35 cellular contexts compared by ENCODE assay signal in the genomic region with DNA sequence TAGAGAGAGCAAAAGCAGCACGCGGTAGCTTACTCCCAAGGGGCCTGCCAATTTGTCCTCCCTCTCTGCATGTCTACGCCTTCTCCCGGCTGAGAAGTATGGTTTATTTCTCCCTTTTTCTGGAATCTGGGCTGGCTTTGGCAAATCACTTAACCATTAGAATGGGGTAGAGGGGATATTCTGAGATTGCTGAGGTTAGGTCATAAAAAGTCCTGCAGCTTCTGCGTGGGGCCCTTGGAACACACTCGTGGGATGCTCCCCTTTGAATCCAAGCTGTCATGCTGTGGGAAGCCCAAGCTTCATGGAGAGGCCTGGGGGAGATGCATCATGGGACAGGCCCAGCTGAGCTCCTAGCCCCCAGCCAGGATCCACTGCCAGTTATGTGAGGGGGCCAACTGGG.
DNase-seq lines count a peak whose midpoint lies in the region; ATAC-seq, FAIRE-seq and TF ChIP-seq lines count a peak whose summit lies in the region.
"Had no signal": no experiment of that assay in that cellular context is flagged by ENCODE, and none has a peak within 500 bp of the region (broad histone marks: within the 10 kb centered on the region; RNA-seq: fewer than 3 reads in every experiment).

No MANE protein-coding gene starts in this region.

- H3K27ac ChIP-seq in HEK293 (ENCODE audit: extremely low read depth, low read depth, low read length) (no peak overlapping the region), trophoblast cell (ENCODE audit: low read depth, low read length) (no peak overlapping the region), PC-3 (ENCODE audit: low read length) (no peak overlapping the region)
- H3K27ac ChIP-seq: 22Rv1; A549; BLaER1; BLaER1 treated with 17β-estradiol and CSF1 and Interleukin-3, amounts not matched to agents 10 nM and 100 nM; C4-2B had no signal

- H3K36me3 ChIP-seq in HEK293 (ENCODE audit: control insufficient read depth in 2 of 2, insufficient read depth in 1 of 2, low read length in 2 of 2) = no peaks in the 10 kb centered on the region
- H3K36me3 ChIP-seq in trophoblast cell (ENCODE audit: control insufficient read depth in 1 of 2, insufficient read depth in 2 of 2, low read length in 2 of 2) = no peaks in the 10 kb centered on the region
- no peaks in the 10 kb centered on the region for H3K36me3 ChIP-seq in PC-3 (ENCODE audit: low read depth, low read length)
- H3K36me3 ChIP-seq: BE2C; BLaER1; BLaER1 treated with 17β-estradiol and CSF1 and Interleukin-3, amounts not matched to agents 10 nM and 100 nM had no signal

- H4K91ac ChIP-seq in trophoblast cell (ENCODE audit: low read depth, low read length) = no peak overlapping the region

- H3K27me3 Mint-ChIP-seq in neural crest cell (ENCODE audit: low read depth) = no peaks in the 10 kb centered on the region
- H3K27me3 Mint-ChIP-seq: B cell; CD4-positive, CD25-positive, alpha-beta regulatory T cell had no signal

- no peak for FAIRE-seq in HTR-8/SVneo (lab: Jason Lieb, UNC)
- FAIRE-seq: A204.1, A549, D721Med had no signal

- peaks cover 7% of the 10 kb centered on the region; the same call in 1 of the 2 replicates for H3K4me1 ChIP-seq in HEK293 (ENCODE audit: control insufficient read depth, insufficient read depth, low read length)
- H3K4me1 ChIP-seq in trophoblast cell (ENCODE audit: control insufficient read depth in 1 of 2, insufficient read depth in 2 of 2, low read length in 2 of 2) = no peaks in the 10 kb centered on the region
- no peaks in the 10 kb centered on the region for H3K4me1 ChIP-seq in PC-3 (ENCODE audit: insufficient read depth, low read length)
- H3K4me1 ChIP-seq: BE2C, BLaER1 had no signal

- H3K9me3 Mint-ChIP-seq in neural crest cell = no peaks in the 10 kb centered on the region
- H3K9me3 Mint-ChIP-seq: CD8-positive, alpha-beta memory T cell; CD8-positive, alpha-beta T cell had no signal

- WGBS in trophoblast cell (ENCODE audit: extremely low coverage, insufficient coverage, insufficient read length) = no CpG with 5 or more reads among the region's 6 CpGs

- no peak for DNase-seq in neural crest cell (ENCODE audit: low read depth, low spot score)
- no peak for DNase-seq in trophoblast cell
- DNase-seq in HTR-8/SVneo (ENCODE audit: insufficient read length, low spot score) = no peak
- DNase-seq in NCI-H187 treated with DMSO at 0.1 percent for 48 hours (lab: John Stamatoyannopoulos, UW) = no peak
- DNase-seq in PC-3 = no peak
- DNase-seq: 8988T; ACHN; AML-193; BE2C; C1 segment of cervical spinal cord; Caco-2; Calu3; CD4-positive, alpha-beta memory T cell; CD4-positive, alpha-beta T cell; CD4-positive, CD25-positive, alpha-beta regulatory T cell; CD8-positive, alpha-beta memory T cell; CD8-positive, alpha-beta T cell; COR-L47; DMS 273 treated with DMSO at 0.1 percent for 48 hours; DMS153; DMS53; DMS79; DMS79 treated with DMSO at 0.1 percent for 48 hours; DND-41; EL had no signal

- H4K12ac ChIP-seq in trophoblast cell (ENCODE audit: low read depth, low read length) = no peak overlapping the region

- H4K20me1 ChIP-seq in PC-3 (ENCODE audit: low read length) = no peaks in the 10 kb centered on the region
- H4K20me1 ChIP-seq: BLaER1; BLaER1 treated with 17β-estradiol and CSF1 and Interleukin-3, amounts not matched to agents 10 nM and 100 nM had no signal

- H3K4me2 ChIP-seq in trophoblast cell (ENCODE audit: low read length) = no peak overlapping the region
- H3K4me2 ChIP-seq in PC-3 (ENCODE audit: low read length) = no peak overlapping the region
- H3K4me2 ChIP-seq: A549; BLaER1; BLaER1 treated with 17β-estradiol and CSF1 and Interleukin-3, amounts not matched to agents 10 nM and 100 nM had no signal

- H3K18ac ChIP-seq in trophoblast cell (ENCODE audit: low read length) = no peak overlapping the region

- POLR2A ChIA-PET in HEK293 (lab: Yijun Ruan, JAX) = no interaction called here
- POLR2A ChIA-PET in PC-3 (lab: Charles Lee; ENCODE audit: unreplicated experiment) = no interaction called here

- no peak overlapping the region for H2BK120ac ChIP-seq in trophoblast cell (ENCODE audit: insufficient read depth, low read length, poor library complexity)

- intact Hi-C loops in PC-3 (cut with micrococcal nuclease) = no loop called here

- peak overlapping the region; percentile 15 for H3K14ac ChIP-seq in trophoblast cell (ENCODE audit: low read length)

- peaks cover 2% of the 10 kb centered on the region for H3K79me1 ChIP-seq in trophoblast cell (ENCODE audit: low read length)

- H3K79me2 ChIP-seq in trophoblast cell (ENCODE audit: control insufficient read depth, insufficient read depth, low read length, poor library complexity) (no peaks in the 10 kb centered on the region), PC-3 (ENCODE audit: low read length) (no peaks in the 10 kb centered on the region)

- no peaks in the 10 kb centered on the region for H3F3A ChIP-seq in PC-3 (ENCODE audit: low read length, unreplicated experiment)

- H3K9me3 ChIP-seq in HEK293 (ENCODE audit: control insufficient read depth, insufficient read depth, low read depth, low read length) (no peaks in the 10 kb centered on the region), trophoblast cell (ENCODE audit: insufficient read depth, low read depth, low read length) (peaks cover 2% of the 10 kb centered on the region), PC-3 (ENCODE audit: low read length) (no peaks in the 10 kb centered on the region)
- H3K9me3 ChIP-seq: BE2C, Caco-2 had no signal

- no peaks in the 10 kb centered on the region for H3K9me2 ChIP-seq in PC-3 (replicated peaks; ENCODE audit: low read length)

- no peak overlapping the region for H3K23ac ChIP-seq in trophoblast cell (ENCODE audit: low read length)

- no peak for ATAC-seq in PC-3
- ATAC-seq: A549; CD8-positive, alpha-beta T cell had no signal

- H3K4me1 Mint-ChIP-seq in neural crest cell = peaks cover 4% of the 10 kb centered on the region
- H3K4me1 Mint-ChIP-seq: B cell; CD14-positive monocyte; CD4-positive, alpha-beta memory T cell; CD4-positive, CD25-positive, alpha-beta regulatory T cell; CD8-positive, alpha-beta memory T cell had no signal

- H3K27ac Mint-ChIP-seq in neural crest cell (ENCODE audit: unreplicated experiment) = peak overlapping the region; percentile 43
- H3K27ac Mint-ChIP-seq: B cell; CD14-positive monocyte; CD4-positive, alpha-beta memory T cell; CD4-positive, alpha-beta T cell; CD4-positive, CD25-positive, alpha-beta regulatory T cell; CD8-positive, alpha-beta memory T cell; CD8-positive, alpha-beta T cell had no signal

- no peak overlapping the region for H3K4me3 ChIP-seq in HEK293 (ENCODE audit: low read depth, low read length)
- H3K4me3 ChIP-seq in trophoblast cell (ENCODE audit: low read depth, low read length) = no peak overlapping the region
- no peak overlapping the region for H3K4me3 ChIP-seq in PC-3 (ENCODE audit: low read length)
- H3K4me3 ChIP-seq: A549; BLaER1; BLaER1 treated with 17β-estradiol and CSF1 and Interleukin-3, amounts not matched to agents 10 nM and 100 nM had no signal

- no peak overlapping the region for H2BK5ac ChIP-seq in trophoblast cell (ENCODE audit: low read depth, low read length, poor library complexity)

- H3K27me3 ChIP-seq in trophoblast cell (ENCODE audit: insufficient read depth, low read length) (no peaks in the 10 kb centered on the region), PC-3 (ENCODE audit: low read length) (no peaks in the 10 kb centered on the region)
- H3K27me3 ChIP-seq: BE2C, BLaER1 had no signal

- H4K8ac ChIP-seq in trophoblast cell (ENCODE audit: low read depth, low read length) = no peak overlapping the region

- no peak overlapping the region for H3K4me3 Mint-ChIP-seq in neural crest cell
- H3K4me3 Mint-ChIP-seq: B cell; CD14-positive monocyte; CD4-positive, alpha-beta memory T cell; CD4-positive, alpha-beta T cell; CD8-positive, alpha-beta memory T cell; CD8-positive, alpha-beta T cell had no signal

- no peak overlapping the region for H2BK12ac ChIP-seq in trophoblast cell (ENCODE audit: low read length)

- H3K4ac ChIP-seq in trophoblast cell (ENCODE audit: low read depth, low read length) = no peak overlapping the region

- TF ChIP-seq CTCF in HEK293 (tag by site-specific recombination; IDR thresholded peaks at IDR 0.05) = no peak
- TF ChIP-seq CTCF in neural crest cell (conservative IDR thresholded peaks at IDR 0.05) = no peak
- TF ChIP-seq CTCF in PC-3 (conservative IDR thresholded peaks at IDR 0.05; ENCODE audit: low read depth, low read length) = no peak

- no peak overlapping the region for H2AK5ac ChIP-seq in trophoblast cell (ENCODE audit: low read length)

- CTCF ChIA-PET in HEK293 (lab: Yijun Ruan, JAX) = no interaction called here
- CTCF ChIA-PET in PC-3 (lab: Charles Lee) = no interaction called here

- H3K36me3 Mint-ChIP-seq in neural crest cell (ENCODE audit: low read depth) = no peaks in the 10 kb centered on the region
- H3K36me3 Mint-ChIP-seq: CD14-positive monocyte; CD4-positive, alpha-beta memory T cell; CD4-positive, CD25-positive, alpha-beta regulatory T cell; CD8-positive, alpha-beta memory T cell; CD8-positive, alpha-beta T cell had no signal

- H3K9ac ChIP-seq in trophoblast cell (ENCODE audit: low read length) (no peak overlapping the region), PC-3 (ENCODE audit: low read length) (no peak overlapping the region)
- H3K9ac ChIP-seq: BLaER1; BLaER1 treated with 17β-estradiol and CSF1 and Interleukin-3, amounts not matched to agents 10 nM and 100 nM had no signal

- no TSS peak for BruUV-seq in PC-3 (replicated peaks; lab: Mats Ljungman, UMichigan)

- no peak overlapping the region for H2AFZ ChIP-seq in trophoblast cell (ENCODE audit: insufficient read depth, low read length, poor library complexity)
- H2AFZ ChIP-seq in PC-3 (ENCODE audit: low read length) = no peak overlapping the region

TF ChIP-seq in HEK293, 187 proteins besides CTCF, POLR2A, EP300 and RAD21:
- TF ChIP-seq ZNF350 (tag by site-specific recombination; IDR thresholded peaks at IDR 0.05) (peak; percentile 92), SALL2 (tag by site-specific recombination; IDR thresholded peaks at IDR 0.05; ENCODE audit: borderline replicate concordance) (no peak), ZNF114 (tag by site-specific recombination; IDR thresholded peaks at IDR 0.05) (no peak)
TF ChIP-seq in HEK293: peak in this region for 1.
